ENCODE assay signal across 18 cellular contexts in the genomic region with DNA sequence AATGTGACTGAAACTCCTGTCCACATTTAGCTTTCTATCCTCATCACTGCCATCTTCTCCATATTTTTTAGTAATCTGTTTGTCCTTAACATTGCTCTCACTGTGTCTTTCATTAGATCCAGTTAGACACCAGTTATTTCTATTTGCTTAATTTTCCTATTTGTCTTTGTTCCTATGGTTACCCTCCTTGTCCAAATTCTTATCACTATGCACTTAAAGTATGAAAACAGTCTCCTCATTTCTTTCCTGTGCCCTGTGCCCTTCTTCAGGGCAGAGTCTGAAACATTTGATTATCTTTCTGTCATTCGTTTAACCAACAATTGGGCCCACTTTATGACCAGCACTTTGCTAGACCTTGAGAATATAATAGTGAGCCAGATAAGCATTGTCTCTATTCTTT.
DNase-seq lines count a peak whose midpoint lies in the region; ATAC-seq, FAIRE-seq and TF ChIP-seq lines count a peak whose summit lies in the region.
"Had no signal": no experiment of that assay in that cellular context is flagged by ENCODE, and none has a peak within 500 bp of the region (broad histone marks: within the 10 kb centered on the region; RNA-seq: fewer than 3 reads in every experiment).

No MANE protein-coding gene starts in this region.

- no peak for TF ChIP-seq CTCF in D721Med (IDR thresholded peaks at IDR 0.05; ENCODE audit: insufficient read depth, missing control alignments)
- TF ChIP-seq CTCF in WTC11 (IDR thresholded peaks at IDR 0.05): no peak

- DNase-seq in D721Med (ENCODE audit: insufficient read length, low spot score) (no peak), WTC11 (ENCODE audit: low spot score) (no peak), glomerular endothelial cell (ENCODE audit: extremely low read depth, low read depth, low spot score) (peak; percentile 31), sciatic nerve (ENCODE audit: low spot score) (no peak)
- no peak for DNase-seq in activated CD8-positive, alpha-beta memory T cell treated with anti-CD3 and anti-CD28 coated beads, Interleukin-2, amount 50 U/mL, for 48 hours
- DNase-seq: Calu3, DMS153, DMS79 treated with DMSO at 0.1 percent for 48 hours, EL had no signal

- FAIRE-seq in D721Med (lab: Jason Lieb, UNC): peak; percentile 38
- FAIRE-seq: A549, G401.6, GM12891, H1, HepG2, HTR-8/SVneo had no signal

- no peaks in the 10 kb centered on the region for H3K27me3 Mint-ChIP-seq in WTC11 (ENCODE audit: low read depth)

- POLR2A ChIA-PET in WTC11 (lab: Charles Lee): no interaction called here

- intact Hi-C loops in sciatic nerve (cut with DNase I): no loop called here

- CTCF ChIA-PET in WTC11 (lab: Charles Lee): no interaction called here

- H3K27ac Mint-ChIP-seq in WTC11: peak overlapping the region; percentile 31; the same call in 1 of the 2 replicates

- peaks cover 3% of the 10 kb centered on the region; the same call in 1 of the 2 replicates for H3K4me1 Mint-ChIP-seq in WTC11

- no peaks in the 10 kb centered on the region for H3K9me3 Mint-ChIP-seq in WTC11
- H3K9me3 Mint-ChIP-seq: CD14-positive monocyte had no signal

- peaks cover 10% of the 10 kb centered on the region for H3K36me3 Mint-ChIP-seq in WTC11

- no peak overlapping the region for H3K4me3 Mint-ChIP-seq in WTC11
- H3K4me3 Mint-ChIP-seq: CD14-positive monocyte had no signal

- ATAC-seq in WTC11 (no peak), GM21423 (IDR thresholded peaks at IDR 0.05; ENCODE audit: unreplicated experiment) (no peak), GM21717 (IDR thresholded peaks at IDR 0.05; ENCODE audit: unreplicated experiment) (no peak), sciatic nerve (no peak)
- ATAC-seq: A549, HepG2 had no signal

TF ChIP-seq in WTC11, 78 proteins besides CTCF, POLR2A, EP300 and RAD21:
- TF ChIP-seq, protein P1, sequence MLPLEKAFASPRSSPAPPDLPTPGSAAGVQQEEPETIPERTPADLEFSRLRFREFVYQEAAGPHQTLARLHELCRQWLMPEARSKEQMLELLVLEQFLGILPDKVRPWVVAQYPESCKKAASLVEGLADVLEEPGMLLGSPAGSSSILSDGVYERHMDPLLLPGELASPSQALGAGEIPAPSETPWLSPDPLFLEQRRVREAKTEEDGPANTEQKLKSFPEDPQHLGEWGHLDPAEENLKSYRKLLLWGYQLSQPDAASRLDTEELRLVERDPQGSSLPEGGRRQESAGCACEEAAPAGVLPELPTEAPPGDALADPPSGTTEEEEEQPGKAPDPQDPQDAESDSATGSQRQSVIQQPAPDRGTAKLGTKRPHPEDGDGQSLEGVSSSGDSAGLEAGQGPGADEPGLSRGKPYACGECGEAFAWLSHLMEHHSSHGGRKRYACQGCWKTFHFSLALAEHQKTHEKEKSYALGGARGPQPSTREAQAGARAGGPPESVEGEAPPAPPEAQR (CRISPR knock-in tag; IDR thresholded peaks at IDR 0.05): no peak
- TF ChIP-seq ETV6 (CRISPR knock-in tag; IDR thresholded peaks at IDR 0.05): no peak
- no peak for TF ChIP-seq JUN (CRISPR knock-in tag; IDR thresholded peaks at IDR 0.05)
- no peak for TF ChIP-seq ZNF121 (CRISPR knock-in tag; IDR thresholded peaks at IDR 0.05)
- TF ChIP-seq GTF2I (CRISPR knock-in tag; conservative IDR thresholded peaks at IDR 0.05): no peak
- TF ChIP-seq, protein P2, sequence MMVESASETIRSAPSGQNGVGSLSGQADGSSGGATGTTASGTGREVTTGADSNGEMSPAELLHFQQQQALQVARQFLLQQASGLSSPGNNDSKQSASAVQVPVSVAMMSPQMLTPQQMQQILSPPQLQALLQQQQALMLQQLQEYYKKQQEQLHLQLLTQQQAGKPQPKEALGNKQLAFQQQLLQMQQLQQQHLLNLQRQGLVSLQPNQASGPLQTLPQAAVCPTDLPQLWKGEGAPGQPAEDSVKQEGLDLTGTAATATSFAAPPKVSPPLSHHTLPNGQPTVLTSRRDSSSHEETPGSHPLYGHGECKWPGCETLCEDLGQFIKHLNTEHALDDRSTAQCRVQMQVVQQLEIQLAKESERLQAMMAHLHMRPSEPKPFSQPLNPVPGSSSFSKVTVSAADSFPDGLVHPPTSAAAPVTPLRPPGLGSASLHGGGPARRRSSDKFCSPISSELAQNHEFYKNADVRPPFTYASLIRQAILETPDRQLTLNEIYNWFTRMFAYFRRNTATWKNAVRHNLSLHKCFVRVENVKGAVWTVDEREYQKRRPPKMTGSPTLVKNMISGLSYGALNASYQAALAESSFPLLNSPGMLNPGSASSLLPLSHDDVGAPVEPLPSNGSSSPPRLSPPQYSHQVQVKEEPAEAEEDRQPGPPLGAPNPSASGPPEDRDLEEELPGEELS (CRISPR knock-in tag; IDR thresholded peaks at IDR 0.05): no peak
- TF ChIP-seq, protein P3, sequence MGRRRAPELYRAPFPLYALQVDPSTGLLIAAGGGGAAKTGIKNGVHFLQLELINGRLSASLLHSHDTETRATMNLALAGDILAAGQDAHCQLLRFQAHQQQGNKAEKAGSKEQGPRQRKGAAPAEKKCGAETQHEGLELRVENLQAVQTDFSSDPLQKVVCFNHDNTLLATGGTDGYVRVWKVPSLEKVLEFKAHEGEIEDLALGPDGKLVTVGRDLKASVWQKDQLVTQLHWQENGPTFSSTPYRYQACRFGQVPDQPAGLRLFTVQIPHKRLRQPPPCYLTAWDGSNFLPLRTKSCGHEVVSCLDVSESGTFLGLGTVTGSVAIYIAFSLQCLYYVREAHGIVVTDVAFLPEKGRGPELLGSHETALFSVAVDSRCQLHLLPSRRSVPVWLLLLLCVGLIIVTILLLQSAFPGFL (CRISPR knock-in tag; IDR thresholded peaks at IDR 0.05; ENCODE audit: borderline replicate concordance): no peak
- no peak for TF ChIP-seq NFYB (CRISPR knock-in tag; conservative IDR thresholded peaks at IDR 0.05; ENCODE audit: low read depth)
- TF ChIP-seq SMAD4 (CRISPR knock-in tag; IDR thresholded peaks at IDR 0.05): no peak
- TF ChIP-seq, protein P4, sequence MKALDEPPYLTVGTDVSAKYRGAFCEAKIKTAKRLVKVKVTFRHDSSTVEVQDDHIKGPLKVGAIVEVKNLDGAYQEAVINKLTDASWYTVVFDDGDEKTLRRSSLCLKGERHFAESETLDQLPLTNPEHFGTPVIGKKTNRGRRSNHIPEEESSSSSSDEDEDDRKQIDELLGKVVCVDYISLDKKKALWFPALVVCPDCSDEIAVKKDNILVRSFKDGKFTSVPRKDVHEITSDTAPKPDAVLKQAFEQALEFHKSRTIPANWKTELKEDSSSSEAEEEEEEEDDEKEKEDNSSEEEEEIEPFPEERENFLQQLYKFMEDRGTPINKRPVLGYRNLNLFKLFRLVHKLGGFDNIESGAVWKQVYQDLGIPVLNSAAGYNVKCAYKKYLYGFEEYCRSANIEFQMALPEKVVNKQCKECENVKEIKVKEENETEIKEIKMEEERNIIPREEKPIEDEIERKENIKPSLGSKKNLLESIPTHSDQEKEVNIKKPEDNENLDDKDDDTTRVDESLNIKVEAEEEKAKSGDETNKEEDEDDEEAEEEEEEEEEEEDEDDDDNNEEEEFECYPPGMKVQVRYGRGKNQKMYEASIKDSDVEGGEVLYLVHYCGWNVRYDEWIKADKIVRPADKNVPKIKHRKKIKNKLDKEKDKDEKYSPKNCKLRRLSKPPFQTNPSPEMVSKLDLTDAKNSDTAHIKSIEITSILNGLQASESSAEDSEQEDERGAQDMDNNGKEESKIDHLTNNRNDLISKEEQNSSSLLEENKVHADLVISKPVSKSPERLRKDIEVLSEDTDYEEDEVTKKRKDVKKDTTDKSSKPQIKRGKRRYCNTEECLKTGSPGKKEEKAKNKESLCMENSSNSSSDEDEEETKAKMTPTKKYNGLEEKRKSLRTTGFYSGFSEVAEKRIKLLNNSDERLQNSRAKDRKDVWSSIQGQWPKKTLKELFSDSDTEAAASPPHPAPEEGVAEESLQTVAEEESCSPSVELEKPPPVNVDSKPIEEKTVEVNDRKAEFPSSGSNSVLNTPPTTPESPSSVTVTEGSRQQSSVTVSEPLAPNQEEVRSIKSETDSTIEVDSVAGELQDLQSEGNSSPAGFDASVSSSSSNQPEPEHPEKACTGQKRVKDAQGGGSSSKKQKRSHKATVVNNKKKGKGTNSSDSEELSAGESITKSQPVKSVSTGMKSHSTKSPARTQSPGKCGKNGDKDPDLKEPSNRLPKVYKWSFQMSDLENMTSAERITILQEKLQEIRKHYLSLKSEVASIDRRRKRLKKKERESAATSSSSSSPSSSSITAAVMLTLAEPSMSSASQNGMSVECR (CRISPR knock-in tag; IDR thresholded peaks at IDR 0.05; ENCODE audit: borderline replicate concordance): no peak
- no peak for TF ChIP-seq ZNF232 (CRISPR knock-in tag; IDR thresholded peaks at IDR 0.05)
- TF ChIP-seq, protein P5, sequence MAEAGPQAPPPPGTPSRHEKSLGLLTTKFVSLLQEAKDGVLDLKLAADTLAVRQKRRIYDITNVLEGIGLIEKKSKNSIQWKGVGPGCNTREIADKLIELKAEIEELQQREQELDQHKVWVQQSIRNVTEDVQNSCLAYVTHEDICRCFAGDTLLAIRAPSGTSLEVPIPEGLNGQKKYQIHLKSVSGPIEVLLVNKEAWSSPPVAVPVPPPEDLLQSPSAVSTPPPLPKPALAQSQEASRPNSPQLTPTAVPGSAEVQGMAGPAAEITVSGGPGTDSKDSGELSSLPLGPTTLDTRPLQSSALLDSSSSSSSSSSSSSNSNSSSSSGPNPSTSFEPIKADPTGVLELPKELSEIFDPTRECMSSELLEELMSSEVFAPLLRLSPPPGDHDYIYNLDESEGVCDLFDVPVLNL (CRISPR knock-in tag; IDR thresholded peaks at IDR 0.05; ENCODE audit: borderline replicate concordance, low read depth): no peak
- TF ChIP-seq ZBTB21 (CRISPR knock-in tag; IDR thresholded peaks at IDR 0.05; ENCODE audit: borderline replicate concordance): no peak
- TF ChIP-seq, protein P6, sequence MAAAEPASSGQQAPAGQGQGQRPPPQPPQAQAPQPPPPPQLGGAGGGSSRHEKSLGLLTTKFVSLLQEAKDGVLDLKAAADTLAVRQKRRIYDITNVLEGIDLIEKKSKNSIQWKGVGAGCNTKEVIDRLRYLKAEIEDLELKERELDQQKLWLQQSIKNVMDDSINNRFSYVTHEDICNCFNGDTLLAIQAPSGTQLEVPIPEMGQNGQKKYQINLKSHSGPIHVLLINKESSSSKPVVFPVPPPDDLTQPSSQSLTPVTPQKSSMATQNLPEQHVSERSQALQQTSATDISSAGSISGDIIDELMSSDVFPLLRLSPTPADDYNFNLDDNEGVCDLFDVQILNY (CRISPR knock-in tag; IDR thresholded peaks at IDR 0.05): no peak
- TF ChIP-seq OVOL2 (CRISPR knock-in tag; IDR thresholded peaks at IDR 0.05; ENCODE audit: borderline replicate concordance): no peak
TF ChIP-seq in WTC11: peak in this region for 0.
